ENCODE assay signal across 20 cellular contexts in genomic region chr5:94698189-94698588, GRCh38.
"Had no signal": no experiment of that assay in that cellular context is flagged by ENCODE, and none has a peak within 500 bp of the region (broad histone marks: within the 10 kb centered on the region; RNA-seq: fewer than 3 reads in every experiment).

No MANE protein-coding gene starts in this region.

- H3K9me3 ChIP-seq: breast epithelium, colonic mucosa, esophagus squamous epithelium, gastrocnemius medialis, testis had no signal

- H3K27ac ChIP-seq: breast epithelium, colonic mucosa, esophagus squamous epithelium, gastrocnemius medialis had no signal

- H3K4me1 ChIP-seq: breast epithelium, colonic mucosa, gastrocnemius medialis, testis had no signal

- H3K4me3 ChIP-seq: breast epithelium, colonic mucosa, dorsolateral prefrontal cortex, esophagus squamous epithelium, gastrocnemius medialis, smooth muscle cell, testis had no signal

- H3K4me2 ChIP-seq: smooth muscle cell had no signal

- H3K27me3 ChIP-seq: breast epithelium, colonic mucosa, dorsolateral prefrontal cortex, esophagus squamous epithelium, gastrocnemius medialis, testis had no signal

- DNase-seq: activated B cell treated with CpG ODN at 0.5 μM for 24 hours; activated CD4-positive, alpha-beta T cell treated with anti-CD3 and anti-CD28 coated beads for 36 hours; activated CD4-positive, alpha-beta T cell treated with anti-CD3 and anti-CD28 coated beads, Interleukin-2, amount 50 U/mL, for 4 hours; activated naive CD4-positive, alpha-beta T cell treated with anti-CD3 and anti-CD28 coated beads for 36 hours; activated naive CD8-positive, alpha-beta T cell treated with anti-CD3 and anti-CD28 coated beads, Interleukin-2, amount 10 ng/mL, durations not matched to agents 7 days and 5 days; activated T-cell treated with anti-CD3 and anti-CD28 coated beads, Interleukin-2, amount 50 U/mL, for 48 hours; amniotic stem cell; colonic mucosa; dorsolateral prefrontal cortex; effector memory CD8-positive, alpha-beta T cell; esophagus squamous epithelium; gastrocnemius medialis; occipital lobe; stimulated activated CD4-positive, alpha-beta T cell treated with anti-CD3 and anti-CD28 coated beads, Interleukin-15, amount 100 ng/mL, for 24 hours; stimulated activated CD8-positive, alpha-beta memory T cell treated with anti-CD3 and anti-CD28 coated beads, Interleukin-4, amount 100 ng/mL, for 48 hours; stimulated activated naive B cell treated with anti-CD40 and anti-IgM and Interleukin-4, amounts not matched to agents 10 μg/mL and 1 μg/mL and 100 μg/mL, for 72 hours; T1000; testis had no signal

- H3K36me3 ChIP-seq: breast epithelium, colonic mucosa, gastrocnemius medialis had no signal
